Comparison of ENCODE assay signal across 19 cellular contexts in genomic region chr15:28936081-28936480, GRCh38. TPM values are rescaled to one million over a fixed set of nuclear protein-coding genes. Genes with fewer than 3 reads are reported as not detected.
DNase-seq lines count a peak whose midpoint lies in the region; ATAC-seq and TF ChIP-seq lines count a peak whose summit lies in the region.
"Had no signal": no experiment of that assay in that cellular context is flagged by ENCODE, and none has a peak within 500 bp of the region (broad histone marks: within the 10 kb centered on the region; RNA-seq: fewer than 3 reads in every experiment).

No MANE protein-coding gene starts in this region.

- H3K4me1 Mint-ChIP-seq in CD8-positive, alpha-beta T cell (ENCODE audit: low read depth), result peaks cover 90% of the 10 kb centered on the region
- H3K4me1 Mint-ChIP-seq in activated CD8-positive, alpha-beta T cell treated with anti-CD3 and anti-CD28 coated beads for 36 hours (ENCODE audit: low read depth), result peaks cover 73% of the 10 kb centered on the region
- no peaks in the 10 kb centered on the region for H3K4me1 Mint-ChIP-seq in stimulated activated memory B cell treated with anti-CD40 and anti-IgM and Interleukin-4, amounts not matched to agents 10 μg/mL and 1 μg/mL and 100 μg/mL, for 72 hours
- H3K4me1 Mint-ChIP-seq: B cell had no signal

- intact Hi-C loops in CD8-positive, alpha-beta T cell (cut with DNase I, micrococcal nuclease), result loop anchor here in 1 of 2 experiments (2.0 to 5.0 kb wide), 2 partner anchors 15 to 49 kb away; partner anchors contain the start of gene APBA2
- intact Hi-C loops in activated CD8-positive, alpha-beta T cell treated with anti-CD3 and anti-CD28 coated beads for 36 hours (cut with micrococcal nuclease), result loop anchor here (5.0 kb wide), 1 partner anchor 36 kb away; no protein-coding TSS in a partner anchor
- intact Hi-C loops in cardiac septum (cut with DNase I) (no loop called here), posterior cingulate gyrus (cut with DNase I) (loop anchor here (5.0 kb wide), 1 partner anchor 36 kb away; no protein-coding TSS in a partner anchor)

- ATAC-seq in CD8-positive, alpha-beta T cell, result no peak
- no peak for ATAC-seq in activated CD8-positive, alpha-beta T cell treated with anti-CD3 and anti-CD28 coated beads for 36 hours
- ATAC-seq in stimulated activated memory B cell treated with anti-CD40 and anti-IgM and Interleukin-4, amounts not matched to agents 10 μg/mL and 1 μg/mL and 100 μg/mL, for 72 hours, result no peak
- ATAC-seq in GM21529 (IDR thresholded peaks at IDR 0.05; ENCODE audit: unreplicated experiment), result no peak

- POLR2A ChIA-PET in CD8-positive, alpha-beta T cell (lab: Charles Lee), result interaction anchor here (0.9 kb wide), 2 partner anchors 11 to 16 kb away, joined by 3 to 4 read pairs; no protein-coding TSS in a partner anchor
- POLR2A ChIA-PET in activated CD8-positive, alpha-beta T cell treated with anti-CD3 and anti-CD28 coated beads for 36 hours (lab: Charles Lee), result interaction anchor here (1.3 kb wide), 1 partner anchor 13 kb away, joined by 3 read pairs; no protein-coding TSS in a partner anchor

- no peak for DNase-seq in CD8-positive, alpha-beta T cell
- DNase-seq in activated CD8-positive, alpha-beta T cell treated with anti-CD3 and anti-CD28 coated beads for 36 hours, result peak; percentile 0
- DNase-seq in cardiac septum (ENCODE audit: low spot score) (peak; percentile 50), posterior cingulate gyrus (peak in 6 of 10 donors; percentile 32 to 87 (median 71))
- DNase-seq in activated CD4-positive, alpha-beta T cell treated with anti-CD3 and anti-CD28 coated beads, Interleukin-2, amount 50 U/mL, for 48 hours, result no peak
- DNase-seq: adrenal gland; cerebellar nuclear complex; DMS79; mammary epithelial cell; NCI-H1417 treated with DMSO at 0.1 percent for 48 hours; NCI-H226; right cardiac atrium; SHP77; stimulated activated CD4-positive, alpha-beta T cell treated with anti-CD3 and anti-CD28 coated beads, Interleukin-1b, Interleukin-23, amount 100 ng/mL, for 48 hours had no signal

- H3K36me3 Mint-ChIP-seq in CD8-positive, alpha-beta T cell, result peaks cover 39% of the 10 kb centered on the region
- peaks cover 17% of the 10 kb centered on the region for H3K36me3 Mint-ChIP-seq in activated CD8-positive, alpha-beta T cell treated with anti-CD3 and anti-CD28 coated beads for 36 hours (ENCODE audit: low read depth)
- H3K36me3 Mint-ChIP-seq in stimulated activated memory B cell treated with anti-CD40 and anti-IgM and Interleukin-4, amounts not matched to agents 10 μg/mL and 1 μg/mL and 100 μg/mL, for 72 hours, result no peaks in the 10 kb centered on the region

- H3K4me3 ChIP-seq in CD8-positive, alpha-beta T cell (ENCODE audit: low read depth, low read length), result no peak overlapping the region
- H3K4me3 ChIP-seq: adrenal gland, thoracic aorta had no signal

- peak overlapping the region; percentile 96 for H3K27ac Mint-ChIP-seq in CD8-positive, alpha-beta T cell
- no peak overlapping the region for H3K27ac Mint-ChIP-seq in activated CD8-positive, alpha-beta T cell treated with anti-CD3 and anti-CD28 coated beads for 36 hours
- H3K27ac Mint-ChIP-seq in stimulated activated memory B cell treated with anti-CD40 and anti-IgM and Interleukin-4, amounts not matched to agents 10 μg/mL and 1 μg/mL and 100 μg/mL, for 72 hours, result no peak overlapping the region
- H3K27ac Mint-ChIP-seq: B cell, WTC11 had no signal

- peak overlapping the region; percentile 63 for H3K4me3 Mint-ChIP-seq in CD8-positive, alpha-beta T cell
- no peak overlapping the region for H3K4me3 Mint-ChIP-seq in activated CD8-positive, alpha-beta T cell treated with anti-CD3 and anti-CD28 coated beads for 36 hours
- H3K4me3 Mint-ChIP-seq in stimulated activated memory B cell treated with anti-CD40 and anti-IgM and Interleukin-4, amounts not matched to agents 10 μg/mL and 1 μg/mL and 100 μg/mL, for 72 hours, result no peak overlapping the region
- H3K4me3 Mint-ChIP-seq: B cell, WTC11 had no signal

- CTCF ChIA-PET in CD8-positive, alpha-beta T cell (lab: Charles Lee), result interaction anchor here (0.6 to 3.6 kb wide), 14 partner anchors 9 to 51 kb away, joined by 3 to 37 read pairs (median 4); no protein-coding TSS in a partner anchor
- CTCF ChIA-PET in activated CD8-positive, alpha-beta T cell treated with anti-CD3 and anti-CD28 coated beads for 36 hours (lab: Charles Lee), result interaction anchor here (0.7 to 4.8 kb wide), 13 partner anchors 10 to 167 kb away, joined by 3 to 38 read pairs (median 4); no protein-coding TSS in a partner anchor

- H3K36me3 ChIP-seq in CD8-positive, alpha-beta T cell (ENCODE audit: insufficient read depth, low read length), result no peaks in the 10 kb centered on the region
- H3K36me3 ChIP-seq: adrenal gland, thoracic aorta had no signal

- peaks cover 78% of the 10 kb centered on the region for H3K4me1 ChIP-seq in CD8-positive, alpha-beta T cell (ENCODE audit: insufficient read depth, low read length)
- H3K4me1 ChIP-seq: adrenal gland had no signal

- H3K27me3 ChIP-seq in CD8-positive, alpha-beta T cell (ENCODE audit: insufficient read depth, low read length), result no peaks in the 10 kb centered on the region
- H3K27me3 ChIP-seq: adrenal gland had no signal

- TF ChIP-seq CTCF in CD8-positive, alpha-beta T cell (IDR thresholded peaks at IDR 0.05), result no peak
- TF ChIP-seq CTCF in activated CD8-positive, alpha-beta T cell treated with anti-CD3 and anti-CD28 coated beads for 36 hours (IDR thresholded peaks at IDR 0.05), result no peak

- peak overlapping the region; percentile 6 for H3K27ac ChIP-seq in CD8-positive, alpha-beta T cell (ENCODE audit: low read depth, low read length)
- H3K27ac ChIP-seq: adrenal gland, thoracic aorta had no signal

- no peaks in the 10 kb centered on the region for H3K9me3 ChIP-seq in CD8-positive, alpha-beta T cell (ENCODE audit: low read length)
- H3K9me3 ChIP-seq: adrenal gland, thoracic aorta had no signal

- no peaks in the 10 kb centered on the region for H3K9me3 Mint-ChIP-seq in CD8-positive, alpha-beta T cell
- peaks cover 6% of the 10 kb centered on the region for H3K9me3 Mint-ChIP-seq in activated CD8-positive, alpha-beta T cell treated with anti-CD3 and anti-CD28 coated beads for 36 hours
- peaks cover 2% of the 10 kb centered on the region for H3K9me3 Mint-ChIP-seq in stimulated activated memory B cell treated with anti-CD40 and anti-IgM and Interleukin-4, amounts not matched to agents 10 μg/mL and 1 μg/mL and 100 μg/mL, for 72 hours

- H3K27me3 Mint-ChIP-seq in CD8-positive, alpha-beta T cell (ENCODE audit: low read depth), result no peaks in the 10 kb centered on the region
- H3K27me3 Mint-ChIP-seq in activated CD8-positive, alpha-beta T cell treated with anti-CD3 and anti-CD28 coated beads for 36 hours, result no peaks in the 10 kb centered on the region
- H3K27me3 Mint-ChIP-seq in stimulated activated memory B cell treated with anti-CD40 and anti-IgM and Interleukin-4, amounts not matched to agents 10 μg/mL and 1 μg/mL and 100 μg/mL, for 72 hours, result peaks cover 22% of the 10 kb centered on the region
- H3K27me3 Mint-ChIP-seq: B cell had no signal

RNA-seq across cellular contexts. Expression of gene APBA2, which starts 50.3 kb away (rescaled TPM):
- 100 to 1,000 TPM; 106 to 108 TPM for total RNA-seq in CD8-positive, alpha-beta T cell
- total RNA-seq in activated CD8-positive, alpha-beta T cell treated with anti-CD3 and anti-CD28 coated beads for 36 hours, result 10 to 100 TPM; 30.8 to 32.0 TPM
- 0.57 TPM for total RNA-seq in cardiac septum
- total RNA-seq: B cell had no signal

Comparison
In these comparisons a context has a peak if more than half of its experiments do, and no peak if none do; other contexts are left out.
1. DNase-seq: peak in activated CD8-positive, alpha-beta T cell treated with anti-CD3 and anti-CD28 coated beads for 36 hours (single experiment), cardiac septum (single experiment) and posterior cingulate gyrus (6 of 10); none in CD8-positive, alpha-beta T cell (0 of 7) and activated CD4-positive, alpha-beta T cell treated with anti-CD3 and anti-CD28 coated beads, Interleukin-2, amount 50 U/mL, for 48 hours (0 of 2).
2. RNA of gene APBA2, which starts 50.3 kb away (total RNA-seq): 106 to 108 TPM in CD8-positive, alpha-beta T cell and 30.8 to 32.0 TPM in activated CD8-positive, alpha-beta T cell treated with anti-CD3 and anti-CD28 coated beads for 36 hours; 0.57 TPM in cardiac septum (single experiment); every median in the first group is over 10 times any median in the second.